In the genomic region with DNA sequence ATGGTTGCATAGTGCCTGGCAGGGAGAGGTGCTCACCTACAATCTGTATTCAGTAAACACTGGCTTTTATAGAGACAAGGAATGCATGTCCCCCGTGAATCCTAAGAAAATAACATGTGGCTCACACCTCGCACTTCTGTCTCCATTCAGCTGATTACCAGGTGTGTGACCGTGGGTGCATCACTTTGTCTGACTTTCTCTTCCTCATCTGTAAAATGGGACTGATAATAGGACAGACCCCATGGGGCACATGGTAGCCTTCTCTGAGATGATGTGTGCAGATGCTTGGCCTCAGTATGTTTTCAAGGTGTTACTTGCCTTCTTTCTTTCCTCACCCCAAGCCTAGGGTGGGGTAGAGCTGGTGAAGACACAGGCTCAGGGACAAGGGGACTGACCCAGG, we compare ENCODE assay signal across 8 cellular contexts. TPM values are rescaled to one million over a fixed set of nuclear protein-coding genes. Genes with fewer than 3 reads are reported as not detected.
DNase-seq lines count a peak whose midpoint lies in the region; ATAC-seq and TF ChIP-seq lines count a peak whose summit lies in the region.

No MANE protein-coding gene starts in this region.

- H3K9me1 ChIP-seq in IMR-90 (ENCODE audit: insufficient read depth, low read length), result peaks cover 49% of the 10 kb centered on the region

- H2BK15ac ChIP-seq in IMR-90 (ENCODE audit: low read depth, low read length), result peak overlapping the region; percentile 100; the same call in 2 of the 3 replicates

- ATAC-seq in IMR-90 (ENCODE audit: low read depth), result no peak

- H2AK5ac ChIP-seq in IMR-90 (ENCODE audit: low read depth, low read length), result peak overlapping the region; percentile 100

- in situ Hi-C loops in IMR-90 (cut with MboI; ENCODE audit: low sequenced_read_pairs), result no loop called here
- in situ Hi-C loops in GM13977 (cut with MboI; ENCODE audit: low pct_unique_long_range_greater_than_20kb, low sequenced_read_pairs, unreplicated experiment), result no loop called here

- H3K9ac ChIP-seq in IMR-90 (ENCODE audit: low read depth, low read length), result no peak overlapping the region
- peak overlapping the region; percentile 62 for H3K9ac ChIP-seq in mucosa of stomach (ENCODE audit: low read length)

- POLR2A ChIA-PET in IMR-90 (lab: Charles Lee; ENCODE audit: unreplicated experiment), result no interaction called here

- TF ChIP-seq CTCF in IMR-90 (conservative IDR thresholded peaks at IDR 0.05; ENCODE audit: low read depth, low read length), result no peak
- TF ChIP-seq CTCF in GM13977 (IDR thresholded peaks at IDR 0.05; ENCODE audit: extremely low read depth, insufficient read depth, missing control alignments), result no peak

- H4K5ac ChIP-seq in IMR-90 (ENCODE audit: low read depth, low read length), result peak overlapping the region; percentile 24

- no CpG with 5 or more reads among the region's 3 CpGs for WGBS in IMR-90 (ENCODE audit: extremely low coverage in 2 of 2, insufficient read length in 1 of 2), 2 experiments

- BruUV-seq in IMR-90 (replicated peaks; lab: Mats Ljungman, UMichigan), result no TSS peak

- no peak for TF ChIP-seq RAD21 in IMR-90 (IDR thresholded peaks at IDR 0.05; ENCODE audit: low read length)

- intact Hi-C loops in IMR-90 (cut with micrococcal nuclease), result no loop called here

- peak overlapping the region; percentile 99 for H2BK120ac ChIP-seq in IMR-90 (ENCODE audit: low read depth, low read length)

- peak overlapping the region; percentile 86 for H2BK5ac ChIP-seq in IMR-90 (ENCODE audit: low read depth, low read length, poor library complexity, severe bottlenecking)

- peak overlapping the region; percentile 87 to 99; a peak in 3 of 4 replicates for H4K8ac ChIP-seq in IMR-90 (ENCODE audit: low read depth in 2 of 2, low read length in 2 of 2)

- CTCF ChIA-PET in IMR-90 (lab: Yijun Ruan, JAX), result interaction anchor here (1.8 kb wide), 1 partner anchor 111 kb away, joined by 7 read pairs; no protein-coding TSS in a partner anchor

- peak overlapping the region; percentile 18 for H2BK20ac ChIP-seq in IMR-90 (ENCODE audit: low read depth, low read length)

- peak overlapping the region; percentile 100 for H3K4ac ChIP-seq in IMR-90 (ENCODE audit: low read depth, low read length)

- H3K79me1 ChIP-seq in IMR-90 (ENCODE audit: low read depth in 1 of 2, low read length in 2 of 2), result peaks cover 32 to 91% of the 10 kb centered on the region in 2 experiments

- H4K91ac ChIP-seq in IMR-90 (ENCODE audit: insufficient read depth, low read depth, low read length), result peak overlapping the region; percentile 43

- peak overlapping the region; percentile 83 for H3K23ac ChIP-seq in IMR-90 (ENCODE audit: low read depth, low read length)

- peak overlapping the region; percentile 38 for H2AFZ ChIP-seq in IMR-90 (replicated peaks; ENCODE audit: low read length, poor library complexity)

- H3K18ac ChIP-seq in IMR-90 (ENCODE audit: low read depth, low read length), result peak overlapping the region; percentile 69; the same call in 1 of the 2 replicates

- no peak overlapping the region for H3K4me3 ChIP-seq in IMR-90 (ENCODE audit: insufficient read depth, low read depth, low read length)
- no peak overlapping the region for H3K4me3 ChIP-seq in mucosa of stomach (ENCODE audit: low read length)

- no peak for DNase-seq in IMR-90
- no peak for DNase-seq in caudate nucleus (lab: John Stamatoyannopoulos, UW)
- DNase-seq in substantia nigra (lab: John Stamatoyannopoulos, UW), result no peak
- DNase-seq in MV-4-11 (lab: John Stamatoyannopoulos, UW), result no peak
- no peak for DNase-seq in NCI-H526 treated with DMSO at 0.1 percent for 48 hours (lab: John Stamatoyannopoulos, UW)
- DNase-seq in GM13977 (ENCODE audit: low spot score), result no peak
- no peak for DNase-seq in T-helper 9 cell

- H3K36me3 ChIP-seq in IMR-90 (ENCODE audit: control insufficient read depth, insufficient read depth, low read length) (no peaks in the 10 kb centered on the region), mucosa of stomach (ENCODE audit: control insufficient read depth, insufficient read depth, low read length) (no peaks in the 10 kb centered on the region)

- H3K27ac ChIP-seq in IMR-90 (ENCODE audit: insufficient read depth, low read length) (peak overlapping the region; percentile 87), caudate nucleus (ENCODE audit: low read depth, low read length) (peak overlapping the region; percentile 91), substantia nigra (ENCODE audit: low read depth, low read length, poor library complexity, severe bottlenecking) (peak overlapping the region; percentile 98)

- no peaks in the 10 kb centered on the region for H3K9me3 ChIP-seq in IMR-90 (ENCODE audit: control insufficient read depth, insufficient read depth, low read length)
- no peaks in the 10 kb centered on the region for H3K9me3 ChIP-seq in mucosa of stomach (ENCODE audit: control insufficient read depth, low read length)

- dilution Hi-C loops in IMR-90 (cut with HindIII; ENCODE audit: low sequenced_read_pairs, unreplicated experiment), result no loop called here

- peaks cover 68% of the 10 kb centered on the region for H3K4me1 ChIP-seq in IMR-90 (ENCODE audit: control insufficient read depth, insufficient read depth, low read length)
- H3K4me1 ChIP-seq in mucosa of stomach (ENCODE audit: control insufficient read depth, insufficient read depth, low read length), result peaks cover 88% of the 10 kb centered on the region

- H2AK9ac ChIP-seq in IMR-90 (replicated peaks; ENCODE audit: low read depth, low read length, poor library complexity), result peak overlapping the region; percentile 88

- H3K4me2 ChIP-seq in IMR-90 (ENCODE audit: low read depth, low read length), result no peak overlapping the region; the same call in 1 of the 2 replicates

- H3K27me3 ChIP-seq in IMR-90 (ENCODE audit: control insufficient read depth, insufficient read depth, low read length), result no peaks in the 10 kb centered on the region
- H3K27me3 ChIP-seq in mucosa of stomach (ENCODE audit: control insufficient read depth, insufficient read depth, low read length), result peaks cover 8% of the 10 kb centered on the region

- peaks cover 16% of the 10 kb centered on the region for H4K20me1 ChIP-seq in IMR-90 (ENCODE audit: insufficient read depth, low read length)

- no peak for TF ChIP-seq POLR2A in IMR-90 (IDR thresholded peaks at IDR 0.05; ENCODE audit: low read depth, low read length)

- peak overlapping the region; percentile 2 for H3K56ac ChIP-seq in IMR-90 (ENCODE audit: extremely low read depth, insufficient read depth, low read length)

- H3K14ac ChIP-seq in IMR-90 (replicated peaks; ENCODE audit: low read depth, low read length), result peak overlapping the region; percentile 39

TF ChIP-seq in IMR-90, 13 proteins besides CTCF, POLR2A, EP300 and RAD21:
- no peak for TF ChIP-seq BHLHE40 (IDR thresholded peaks at IDR 0.05; ENCODE audit: low read depth, low read length)
- TF ChIP-seq RFX5 (IDR thresholded peaks at IDR 0.05; ENCODE audit: low read depth, low read length), result no peak
- TF ChIP-seq CEBPB (IDR thresholded peaks at IDR 0.05; ENCODE audit: low read depth, low read length), result no peak
- TF ChIP-seq FOS (IDR thresholded peaks at IDR 0.05; ENCODE audit: low read depth, low read length), result no peak
- no peak for TF ChIP-seq RCOR1 (IDR thresholded peaks at IDR 0.05; ENCODE audit: insufficient replicate concordance, low read length)
- TF ChIP-seq, protein P1, sequence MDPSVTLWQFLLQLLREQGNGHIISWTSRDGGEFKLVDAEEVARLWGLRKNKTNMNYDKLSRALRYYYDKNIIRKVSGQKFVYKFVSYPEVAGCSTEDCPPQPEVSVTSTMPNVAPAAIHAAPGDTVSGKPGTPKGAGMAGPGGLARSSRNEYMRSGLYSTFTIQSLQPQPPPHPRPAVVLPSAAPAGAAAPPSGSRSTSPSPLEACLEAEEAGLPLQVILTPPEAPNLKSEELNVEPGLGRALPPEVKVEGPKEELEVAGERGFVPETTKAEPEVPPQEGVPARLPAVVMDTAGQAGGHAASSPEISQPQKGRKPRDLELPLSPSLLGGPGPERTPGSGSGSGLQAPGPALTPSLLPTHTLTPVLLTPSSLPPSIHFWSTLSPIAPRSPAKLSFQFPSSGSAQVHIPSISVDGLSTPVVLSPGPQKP (IDR thresholded peaks at IDR 0.05; ENCODE audit: borderline replicate concordance, low read depth, low read length), result no peak
- TF ChIP-seq MXI1 (IDR thresholded peaks at IDR 0.05; ENCODE audit: borderline replicate concordance, low read depth, low read length), result no peak
- TF ChIP-seq USF2 (IDR thresholded peaks at IDR 0.05; ENCODE audit: low read depth, low read length), result no peak
- no peak for TF ChIP-seq SMC3 (IDR thresholded peaks at IDR 0.05; ENCODE audit: low read depth, low read length)

RNA-seq across cellular contexts. Expression of gene CXXC5, which starts 6.3 kb away (rescaled TPM):
- total RNA-seq in IMR-90 (2012; rRNA removed), result 24.9 and 30.8 TPM in 2 replicates
- polyA plus RNA-seq in IMR-90 (2012; rRNA removed), result 35.7 and 38.8 TPM in 2 replicates
- 34.7 and 72.2 TPM in 2 replicates for polyA plus RNA-seq in IMR-90 (2012; cell fraction: cytosol; rRNA removed)
- 24.5 and 60.8 TPM in 2 replicates for polyA plus RNA-seq in IMR-90 (2012; cell fraction: nucleus; rRNA removed; ENCODE audit: low replicate concordance)
